4 cellular contexts compared by ENCODE assay signal in genomic region chr17:7798839-7799238, GRCh38. TPM values are rescaled to one million over a fixed set of nuclear protein-coding genes. Genes with fewer than 3 reads are reported as not detected.
"Had no signal": no experiment of that assay in that cellular context is flagged by ENCODE, and none has a peak within 500 bp of the region (broad histone marks: within the 10 kb centered on the region; RNA-seq: fewer than 3 reads in every experiment).

No MANE protein-coding gene starts in this region.

- DNase-seq: H9, HCEC 1CT, IMR-90 had no signal

- H3K27ac Mint-ChIP-seq: GM23338, H9 had no signal

- H3K4me3 ChIP-seq: GM23338 had no signal

- H3K4me3 Mint-ChIP-seq: GM23338, H9 had no signal

- ATAC-seq: GM23338 had no signal

RNA-seq across cellular contexts. Expression of gene TMEM88, which starts 56.0 kb away (rescaled TPM):
- total RNA-seq: IMR-90 had no signal
